In genomic region chr2:3180909-3181221, GRCh38 we compare ENCODE assay signal across 7 cellular contexts.
DNase-seq lines count a peak whose midpoint lies in the region; ATAC-seq, FAIRE-seq and TF ChIP-seq lines count a peak whose summit lies in the region.
"Not testable (repeated sequence)": the region's sequence is repeated elsewhere in the genome, so short reads cannot be mapped to it uniquely, and the experiment has no call there.

No MANE protein-coding gene starts in this region.

- peaks cover 0 to 13% (median 0%) of the 10 kb centered on the region in 9 donors for H3K36me3 ChIP-seq in heart right ventricle
- not testable (repeated sequence) for H3K36me3 ChIP-seq in HepG2 (replicated peaks in 1 of 2; ENCODE audit: control insufficient read depth in 1 of 2, insufficient read depth in 2 of 2, low read length in 2 of 2); osteoblast (ENCODE audit: insufficient read depth, low read length)

- FAIRE-seq in GM19239 (lab: Jason Lieb, UNC) (peak; percentile 72), HepG2 (lab: Jason Lieb, UNC) (peak; percentile 55)

- in situ Hi-C loops in HepG2 (cut with HindIII; ENCODE audit: extremely low pct_ligation_motif_present, low pct_unique_long_range_greater_than_20kb), result not testable (repeated sequence)

- TF ChIP-seq POLR2A in HepG2 (IDR thresholded peaks at IDR 0.05; ENCODE audit: insufficient read depth in 1 of 2, low read depth in 2 of 2, low read length in 2 of 2), result not testable (repeated sequence)

- not testable (repeated sequence) for TF ChIP-seq CTCF in heart right ventricle (IDR thresholded peaks at IDR 0.05); HepG2 (CRISPR knock-in tag; IDR thresholded peaks at IDR 0.05); osteoblast (IDR thresholded peaks at IDR 0.05; ENCODE audit: extremely low read depth, low read depth, low read length)

- 77 to 81% methylated on average over 30 of the region's 30 CpGs for WGBS in heart right ventricle, 2 donors
- 79% methylated on average over 30 of the region's 30 CpGs for WGBS in HepG2 (ENCODE audit: low lambda C conversion rate)

- not testable (repeated sequence) for H3K4me3 Mint-ChIP-seq in central memory CD8-positive, alpha-beta T cell; stimulated activated naive CD8-positive, alpha-beta T cell treated with anti-CD3 and anti-CD28 coated beads, Interleukin-15, amount 100 ng/mL, for 72 hours

- TF ChIP-seq EP300 in HepG2 (IDR thresholded peaks at IDR 0.05; ENCODE audit: low read depth in 2 of 2, low read length in 2 of 2); HepG2 (CRISPR knock-in tag; IDR thresholded peaks at IDR 0.05; ENCODE audit: borderline replicate concordance): not testable (repeated sequence)

- H3K36me3 Mint-ChIP-seq in central memory CD8-positive, alpha-beta T cell (ENCODE audit: insufficient read depth), result not testable (repeated sequence)

- POLR2A ChIA-PET in HepG2 (lab: Yijun Ruan, JAX), result not testable (repeated sequence)

- H4K20me1 ChIP-seq in HepG2 (ENCODE audit: insufficient read depth, low read length); osteoblast (ENCODE audit: insufficient read depth, low read length): not testable (repeated sequence)

- H3K27ac Mint-ChIP-seq in central memory CD8-positive, alpha-beta T cell (ENCODE audit: low read depth), result peak overlapping the region; percentile 2
- not testable (repeated sequence) for H3K27ac Mint-ChIP-seq in stimulated activated naive CD8-positive, alpha-beta T cell treated with anti-CD3 and anti-CD28 coated beads, Interleukin-15, amount 100 ng/mL, for 72 hours

- H2AFZ ChIP-seq in HepG2 (ENCODE audit: low read length); osteoblast (ENCODE audit: low read length): not testable (repeated sequence)

- DNase-seq in GM19239 (ENCODE audit: insufficient read length, low spot score); central memory CD8-positive, alpha-beta T cell (ENCODE audit: low spot score in 2 of 2); heart right ventricle; HepG2 (ENCODE audit: low spot score); stimulated activated naive CD8-positive, alpha-beta T cell treated with anti-CD3 and anti-CD28 coated beads, Interleukin-15, amount 100 ng/mL, for 72 hours: not testable (repeated sequence)
- peak; percentile 75 for DNase-seq in osteoblast (ENCODE audit: insufficient read length, low spot score, missing footprints)

- not testable (repeated sequence) for H3K9me3 ChIP-seq in heart right ventricle; HepG2 (ENCODE audit: low read length); osteoblast (ENCODE audit: low read depth, low read length)

- intact Hi-C loops in heart right ventricle (cut with DNase I); HepG2 (cut with micrococcal nuclease; ENCODE audit: unreplicated experiment): not testable (repeated sequence)

- H3K4me3 ChIP-seq in heart right ventricle; HepG2 (replicated peaks in 1 of 3; ENCODE audit: insufficient read depth in 1 of 3, low read depth in 2 of 3, low read length in 3 of 3); osteoblast (ENCODE audit: insufficient read depth, low read length): not testable (repeated sequence)

- CTCF ChIA-PET in HepG2 (lab: Yijun Ruan, JAX; ENCODE audit: low intra/inter-chr PET ratio, low total read pairs), result not testable (repeated sequence)

- H3K9ac ChIP-seq in HepG2 (ENCODE audit: insufficient read depth, low read depth, low read length), result not testable (repeated sequence)

- H3K27me3 ChIP-seq in heart right ventricle; HepG2 (ENCODE audit: control insufficient read depth in 1 of 2, insufficient read depth in 2 of 2, low read length in 2 of 2); osteoblast (ENCODE audit: insufficient read depth, low read length): not testable (repeated sequence)

- H3K79me2 ChIP-seq in HepG2 (ENCODE audit: insufficient read depth, low read length); osteoblast (ENCODE audit: insufficient read depth, low read length): not testable (repeated sequence)

- H3K4me2 ChIP-seq in HepG2 (ENCODE audit: low read depth, low read length); osteoblast (ENCODE audit: insufficient read depth, low read length): not testable (repeated sequence)

- TF ChIP-seq RAD21 in HepG2 (CRISPR knock-in tag; IDR thresholded peaks at IDR 0.05), result not testable (repeated sequence)

- H3K4me1 ChIP-seq in heart right ventricle; HepG2 (ENCODE audit: insufficient read depth, low read length); osteoblast (ENCODE audit: insufficient read depth, low read length): not testable (repeated sequence)

- H3K9me3 Mint-ChIP-seq in central memory CD8-positive, alpha-beta T cell; stimulated activated naive CD8-positive, alpha-beta T cell treated with anti-CD3 and anti-CD28 coated beads, Interleukin-15, amount 100 ng/mL, for 72 hours: not testable (repeated sequence)

- not testable (repeated sequence) for H3K27ac ChIP-seq in heart right ventricle; HepG2 (ENCODE audit: extremely low read length, insufficient read depth, low read length); osteoblast (ENCODE audit: low read depth, low read length)

- ATAC-seq in central memory CD8-positive, alpha-beta T cell (replicated peaks; ENCODE audit: extremely low read depth, poor library complexity, severe bottlenecking), result peak; percentile 20
- ATAC-seq in esophagus mucosa (peak; percentile 5), heart right ventricle (peak in 7 of 8 donors; percentile 28 to 71 (median 39)), HepG2 (peak; percentile 19)
- ATAC-seq in stimulated activated naive CD8-positive, alpha-beta T cell treated with anti-CD3 and anti-CD28 coated beads, Interleukin-15, amount 100 ng/mL, for 72 hours, result peak; percentile 10

- not testable (repeated sequence) for BruUV-seq in HepG2 (replicated peaks; lab: Mats Ljungman, UMichigan)

- H3K4me1 Mint-ChIP-seq in central memory CD8-positive, alpha-beta T cell; stimulated activated naive CD8-positive, alpha-beta T cell treated with anti-CD3 and anti-CD28 coated beads, Interleukin-15, amount 100 ng/mL, for 72 hours: not testable (repeated sequence)

- H3K27me3 Mint-ChIP-seq in central memory CD8-positive, alpha-beta T cell; stimulated activated naive CD8-positive, alpha-beta T cell treated with anti-CD3 and anti-CD28 coated beads, Interleukin-15, amount 100 ng/mL, for 72 hours: not testable (repeated sequence)
